15 cellular contexts compared by ENCODE assay signal in genomic region chr1:3674100-3675094, GRCh38. TPM values are rescaled to one million over a fixed set of nuclear protein-coding genes. Genes with fewer than 3 reads are reported as not detected.
DNase-seq lines count a peak whose midpoint lies in the region; ATAC-seq and TF ChIP-seq lines count a peak whose summit lies in the region.
"Had no signal": no experiment of that assay in that cellular context is flagged by ENCODE, and none has a peak within 500 bp of the region (broad histone marks: within the 10 kb centered on the region; RNA-seq: fewer than 3 reads in every experiment).

No MANE protein-coding gene starts in this region.

- POLR2A ChIA-PET in HCT116 (lab: Charles Lee) = no interaction called here
- POLR2A ChIA-PET in activated CD8-positive, alpha-beta T cell treated with anti-CD3 and anti-CD28 coated beads, Interleukin-2, amount 10 ng/mL, durations not matched to agents 7 days and 5 days (lab: Charles Lee) = no interaction called here

- intact Hi-C loops in HCT116 (cut with micrococcal nuclease) (no loop called here), mucosa of descending colon (cut with DNase I, micrococcal nuclease) (no loop called here)

- peak overlapping the region in 1 of 2 experiments; percentile 40; a peak in 2 of 4 replicates for H3K4me3 ChIP-seq in HCT116 (replicated peaks in 1 of 2; ENCODE audit: low read depth in 1 of 2, low read length in 2 of 2)
- no peak overlapping the region for H3K4me3 ChIP-seq in mucosa of descending colon
- H3K4me3 ChIP-seq: SJSA1 had no signal

- H3K4me3 Mint-ChIP-seq in chondrocyte (ENCODE audit: unreplicated experiment) = no peak overlapping the region
- no peak overlapping the region for H3K4me3 Mint-ChIP-seq in activated CD8-positive, alpha-beta T cell treated with anti-CD3 and anti-CD28 coated beads, Interleukin-2, amount 10 ng/mL, durations not matched to agents 7 days and 5 days
- H3K4me3 Mint-ChIP-seq: CD4-positive, alpha-beta T cell; nephron had no signal

- H3K9me3 ChIP-seq in HCT116 (ENCODE audit: control insufficient read depth in 1 of 2, insufficient read depth in 1 of 2, low read depth in 1 of 2, low read length in 2 of 2) (no peaks in the 10 kb centered on the region), mucosa of descending colon (no peaks in the 10 kb centered on the region)
- H3K9me3 ChIP-seq: SJSA1 had no signal

- H4K20me1 ChIP-seq in HCT116 (ENCODE audit: insufficient read depth) = no peaks in the 10 kb centered on the region; the same call in 1 of the 2 replicates

- H3K79me2 ChIP-seq in HCT116 (ENCODE audit: insufficient read depth, low read length) = peaks cover 33% of the 10 kb centered on the region

- H3K4me1 ChIP-seq in HCT116 (ENCODE audit: control insufficient read depth in 1 of 2, insufficient read depth in 2 of 2, low read length in 2 of 2) (peaks cover 23 to 58% of the 10 kb centered on the region in 2 experiments), mucosa of descending colon (ENCODE audit: low read depth) (peaks cover 6% of the 10 kb centered on the region)
- H3K4me1 ChIP-seq: SJSA1 had no signal

- H3K9me3 Mint-ChIP-seq in chondrocyte (ENCODE audit: low read depth) = no peaks in the 10 kb centered on the region
- no peaks in the 10 kb centered on the region for H3K9me3 Mint-ChIP-seq in activated CD8-positive, alpha-beta T cell treated with anti-CD3 and anti-CD28 coated beads, Interleukin-2, amount 10 ng/mL, durations not matched to agents 7 days and 5 days (ENCODE audit: insufficient read depth)
- H3K9me3 Mint-ChIP-seq: CD4-positive, alpha-beta T cell; nephron had no signal

- DNase-seq in DMS 273 (lab: John Stamatoyannopoulos, UW; ENCODE audit: unreplicated experiment) = peak; percentile 87
- no peak for DNase-seq in HCT116 (ENCODE audit: low read depth, low spot score)
- DNase-seq in chondrocyte (ENCODE audit: low spot score) = peak; percentile 77
- peak; percentile 53 to 73 (median 65) for DNase-seq in mucosa of descending colon
- DNase-seq in activated CD8-positive, alpha-beta memory T cell treated with anti-CD3 and anti-CD28 coated beads, Interleukin-2, amount 50 U/mL, for 4 hours = no peak
- no peak for DNase-seq in HUDEP-2 (lab: John Stamatoyannopoulos, UW; ENCODE audit: unreplicated experiment in 76 of 76)
- no peak for DNase-seq in activated CD8-positive, alpha-beta T cell treated with anti-CD3 and anti-CD28 coated beads, Interleukin-2, amount 10 ng/mL, durations not matched to agents 7 days and 5 days
- DNase-seq in stimulated activated naive CD8-positive, alpha-beta T cell treated with anti-CD3 and anti-CD28 coated beads, Interleukin-15, Interleukin-2, amounts not matched to agents 100 U/mL and 50 U/mL, for 24 hours = no peak
- DNase-seq: activated T-cell treated with anti-CD3 and anti-CD28 coated beads, Interleukin-2, amount 50 U/mL, for 48 hours; brain microvascular endothelial cell; CD4-positive, alpha-beta T cell; erythroblast; NCI-H510A treated with DMSO at 0.1 percent for 48 hours had no signal

- H3K4me2 ChIP-seq in HCT116 (ENCODE audit: low read length) = peak overlapping the region; percentile 77

- CTCF ChIA-PET in HCT116 (lab: Charles Lee) = interaction anchor here (0.7 kb wide), 1 partner anchor 50 kb away, joined by 3 read pairs; no protein-coding TSS in a partner anchor
- CTCF ChIA-PET in activated CD8-positive, alpha-beta T cell treated with anti-CD3 and anti-CD28 coated beads, Interleukin-2, amount 10 ng/mL, durations not matched to agents 7 days and 5 days (lab: Charles Lee) = no interaction called here

- H3K27me3 Mint-ChIP-seq in chondrocyte (ENCODE audit: low read depth) = peaks cover 5% of the 10 kb centered on the region
- H3K27me3 Mint-ChIP-seq in activated CD8-positive, alpha-beta T cell treated with anti-CD3 and anti-CD28 coated beads, Interleukin-2, amount 10 ng/mL, durations not matched to agents 7 days and 5 days (ENCODE audit: low read depth) = peaks cover 2% of the 10 kb centered on the region

- BruUV-seq in HCT116 (replicated peaks; lab: Mats Ljungman, UMichigan) = no TSS peak

- peak; percentile 72 for ATAC-seq in HCT116
- ATAC-seq in mucosa of descending colon = peak; percentile 49
- no peak for ATAC-seq in activated CD8-positive, alpha-beta T cell treated with anti-CD3 and anti-CD28 coated beads, Interleukin-2, amount 10 ng/mL, durations not matched to agents 7 days and 5 days
- no peak for ATAC-seq in stimulated activated naive CD8-positive, alpha-beta T cell treated with anti-CD3 and anti-CD28 coated beads, Interleukin-15, Interleukin-2, amounts not matched to agents 100 U/mL and 50 U/mL, for 24 hours

- H3K4me1 Mint-ChIP-seq in chondrocyte (ENCODE audit: low read depth) = peaks cover 9% of the 10 kb centered on the region
- H3K4me1 Mint-ChIP-seq in activated CD8-positive, alpha-beta T cell treated with anti-CD3 and anti-CD28 coated beads, Interleukin-2, amount 10 ng/mL, durations not matched to agents 7 days and 5 days (ENCODE audit: low read depth) = peaks cover 19% of the 10 kb centered on the region

- no peaks in the 10 kb centered on the region for H3K9me2 ChIP-seq in HCT116 (ENCODE audit: insufficient read depth)

- H3K27ac Mint-ChIP-seq in chondrocyte (ENCODE audit: unreplicated experiment) = no peak overlapping the region
- no peak overlapping the region for H3K27ac Mint-ChIP-seq in activated CD8-positive, alpha-beta T cell treated with anti-CD3 and anti-CD28 coated beads, Interleukin-2, amount 10 ng/mL, durations not matched to agents 7 days and 5 days
- H3K27ac Mint-ChIP-seq: CD4-positive, alpha-beta T cell had no signal

- no peak for TF ChIP-seq CTCF in HCT116 (IDR thresholded peaks at IDR 0.05 in 2 of 3, conservative IDR thresholded peaks at IDR 0.05 in 1 of 3; ENCODE audit: borderline replicate concordance in 1 of 3, insufficient read depth in 1 of 3, low read depth in 2 of 3, low read length in 2 of 3)
- no peak for TF ChIP-seq CTCF in chondrocyte (IDR thresholded peaks at IDR 0.05)
- no peak for TF ChIP-seq CTCF in mucosa of descending colon (IDR thresholded peaks at IDR 0.05)

- no peak for TF ChIP-seq POLR2A in HCT116 (IDR thresholded peaks at IDR 0.05; ENCODE audit: borderline replicate concordance, extremely low read depth, insufficient read depth, insufficient read length)

- RAD21 ChIA-PET in HCT116 (lab: Charles Lee; ENCODE audit: low non-redundant PET in 1 of 2, low total read pairs in 2 of 2, uncharacterized antibody in 2 of 2, unreplicated experiment in 2 of 2) = no interaction called here

- H3K27ac ChIP-seq in HCT116 (ENCODE audit: low read depth, low read length) = peak overlapping the region; percentile 61
- H3K27ac ChIP-seq: brain microvascular endothelial cell, SJSA1 had no signal

- no peaks in the 10 kb centered on the region for H3K27me3 ChIP-seq in HCT116 (ENCODE audit: insufficient read depth, low read length)
- H3K27me3 ChIP-seq: brain microvascular endothelial cell, SJSA1 had no signal

- H3K36me3 ChIP-seq in HCT116 (ENCODE audit: control insufficient read depth in 1 of 2, insufficient read depth in 2 of 2, low read length in 2 of 2) = no peaks in the 10 kb centered on the region
- H3K36me3 ChIP-seq in mucosa of descending colon (ENCODE audit: low read depth) = no peaks in the 10 kb centered on the region
- H3K36me3 ChIP-seq: brain microvascular endothelial cell, SJSA1 had no signal

- peak overlapping the region; percentile 57 for H3K9ac ChIP-seq in HCT116 (ENCODE audit: low read length)

- no peak overlapping the region for H2AFZ ChIP-seq in HCT116 (ENCODE audit: low read depth, low read length, poor library complexity, severe bottlenecking)

- no peaks in the 10 kb centered on the region for H3K36me3 Mint-ChIP-seq in chondrocyte (ENCODE audit: low read depth)
- no peaks in the 10 kb centered on the region for H3K36me3 Mint-ChIP-seq in activated CD8-positive, alpha-beta T cell treated with anti-CD3 and anti-CD28 coated beads, Interleukin-2, amount 10 ng/mL, durations not matched to agents 7 days and 5 days (ENCODE audit: low read depth)

- TF ChIP-seq RAD21 in HCT116 (IDR thresholded peaks at IDR 0.05; ENCODE audit: low read depth) = no peak

TF ChIP-seq in HCT116, 20 proteins besides CTCF, POLR2A, EP300 and RAD21 (continues in another document):
- TF ChIP-seq ATF3 (IDR thresholded peaks at IDR 0.05) (no peak), SP1 (IDR thresholded peaks at IDR 0.05; ENCODE audit: low read depth) (no peak), EZH2phosphoT487 (IDR thresholded peaks at IDR 0.05; ENCODE audit: borderline replicate concordance) (no peak), YY1 (IDR thresholded peaks at IDR 0.05; ENCODE audit: extremely low read depth, insufficient replicate concordance, low read depth, low read length) (no peak)

RNA-seq across cellular contexts. Expression of gene TP73, which starts 22.1 kb away (rescaled TPM):
- total RNA-seq in HCT116 (2021; ENCODE audit: unreplicated experiment) = 19.2 TPM
- 9.9 and 10.1 TPM in 2 replicates for polyA plus RNA-seq in HCT116 (2012)
- total RNA-seq in chondrocyte = 0.05 to 0.58 TPM in 2 of 3 replicates, not detected in the other
- under 1 TPM; 0.12 to 0.63 (median 0.51) TPM for total RNA-seq in mucosa of descending colon
- 1 to 10 TPM; 1.3 to 1.4 TPM for total RNA-seq in activated CD8-positive, alpha-beta T cell treated with anti-CD3 and anti-CD28 coated beads, Interleukin-2, amount 10 ng/mL, durations not matched to agents 7 days and 5 days
- total RNA-seq: CD4-positive, alpha-beta T cell had no signal

RNA-seq across cellular contexts. Expression of gene WRAP73, which starts 24.5 kb away (rescaled TPM):
- total RNA-seq in HCT116 (2021; ENCODE audit: unreplicated experiment) (51.4 TPM), chondrocyte (12.6 to 17.6 TPM (median 15.5 TPM) in 3 replicates), mucosa of descending colon (10 to 100 TPM; 19.2 to 26.3 (median 21.0) TPM)
- 43.0 and 45.5 TPM in 2 replicates for polyA plus RNA-seq in HCT116 (2012)
- 10 to 100 TPM; 33.1 to 36.7 TPM for total RNA-seq in activated CD8-positive, alpha-beta T cell treated with anti-CD3 and anti-CD28 coated beads, Interleukin-2, amount 10 ng/mL, durations not matched to agents 7 days and 5 days

RNA-seq across cellular contexts. Expression of gene TPRG1L, which starts 49.6 kb away (rescaled TPM):
- total RNA-seq in HCT116 (2021; ENCODE audit: unreplicated experiment) (25.6 TPM), chondrocyte (52.5 to 53.7 TPM (median 53.6 TPM) in 3 replicates), mucosa of descending colon (10 to 100 TPM; 70.4 to 96.0 (median 76.1) TPM)
- polyA plus RNA-seq in HCT116 (2012) = 17.6 and 18.6 TPM in 2 replicates
- 10 to 100 TPM in 1 of 2 experiments, 1 to 10 TPM in 1; 9.9 to 10.0 TPM for total RNA-seq in activated CD8-positive, alpha-beta T cell treated with anti-CD3 and anti-CD28 coated beads, Interleukin-2, amount 10 ng/mL, durations not matched to agents 7 days and 5 days

Comparison
In these comparisons a context has a peak if more than half of its experiments do, and no peak if none do; other contexts are left out.
1. DNase-seq: peak in DMS 273 (single experiment), chondrocyte (single experiment) and mucosa of descending colon (3 of 3); none in HCT116 (single experiment), activated CD8-positive, alpha-beta memory T cell treated with anti-CD3 and anti-CD28 coated beads, Interleukin-2, amount 50 U/mL, for 4 hours (single experiment), HUDEP-2 (0 of 76), activated CD8-positive, alpha-beta T cell treated with anti-CD3 and anti-CD28 coated beads, Interleukin-2, amount 10 ng/mL, durations not matched to agents 7 days and 5 days (single experiment) and stimulated activated naive CD8-positive, alpha-beta T cell treated with anti-CD3 and anti-CD28 coated beads, Interleukin-15, Interleukin-2, amounts not matched to agents 100 U/mL and 50 U/mL, for 24 hours (single experiment).
2. ATAC-seq: peak in HCT116 (single experiment) and mucosa of descending colon (single experiment); none in activated CD8-positive, alpha-beta T cell treated with anti-CD3 and anti-CD28 coated beads, Interleukin-2, amount 10 ng/mL, durations not matched to agents 7 days and 5 days (single experiment) and stimulated activated naive CD8-positive, alpha-beta T cell treated with anti-CD3 and anti-CD28 coated beads, Interleukin-15, Interleukin-2, amounts not matched to agents 100 U/mL and 50 U/mL, for 24 hours (single experiment).